In the genomic region with DNA sequence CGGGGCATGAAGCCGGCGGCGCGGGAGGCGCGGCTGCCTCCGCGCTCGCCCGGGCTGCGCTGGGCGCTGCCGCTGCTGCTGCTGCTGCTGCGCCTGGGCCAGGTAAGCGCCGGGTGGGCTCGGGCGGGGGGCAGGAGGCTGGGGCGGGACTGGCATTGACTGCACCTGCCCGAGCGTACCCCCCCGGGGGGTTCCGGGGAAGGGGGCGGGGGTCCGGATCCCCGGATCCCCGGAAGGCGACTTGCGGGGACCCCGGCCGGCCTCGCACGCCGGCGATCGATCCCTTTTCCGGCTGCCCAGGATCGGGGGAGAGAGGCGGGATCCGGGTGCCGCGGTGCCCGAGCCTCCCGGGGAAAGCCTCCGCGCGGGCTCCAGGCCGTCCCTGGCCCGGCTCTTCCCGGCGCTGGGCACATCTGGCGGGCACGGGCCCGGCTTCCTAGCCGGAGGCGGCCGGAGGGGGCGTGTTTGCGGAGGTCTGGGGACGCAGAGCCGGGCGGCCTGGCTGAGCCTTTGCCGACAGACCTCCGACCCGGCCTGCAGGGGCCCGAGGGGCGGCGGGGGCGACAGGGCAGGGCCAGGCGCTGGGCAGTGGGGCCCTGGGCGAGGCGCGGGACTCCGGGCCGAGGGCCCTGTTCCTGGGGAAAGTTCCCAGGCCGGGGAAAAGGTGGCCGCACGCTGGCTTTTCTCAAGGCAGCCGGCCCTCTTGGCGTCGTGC, we compare ENCODE assay signal across 8 cellular contexts. TPM values are rescaled to one million over a fixed set of nuclear protein-coding genes. Genes with fewer than 3 reads are reported as not detected.
A peak's percentile ranks its signal among the peaks of the same experiment; 100 is the strongest.
DNase-seq lines count a peak whose midpoint lies in the region; ATAC-seq and TF ChIP-seq lines count a peak whose summit lies in the region.

No MANE protein-coding gene starts in this region.

- no peaks in the 10 kb centered on the region for H3K9me3 ChIP-seq in SU-DHL-6 (ENCODE audit: insufficient read depth, low read length)
- H3K9me3 ChIP-seq in lung (ENCODE audit: control insufficient read depth in 2 of 2, insufficient read depth in 1 of 2, low read length in 1 of 2) = no peaks in the 10 kb centered on the region
- no peaks in the 10 kb centered on the region for H3K9me3 ChIP-seq in thoracic aorta

- 0 to 1% methylated on average over 24 to 82 of the region's 82 CpGs for WGBS in lung, 2 donors

- no peaks in the 10 kb centered on the region for H3K79me2 ChIP-seq in SU-DHL-6 (ENCODE audit: insufficient read depth, low read length)

- H3K4me1 ChIP-seq in lung (ENCODE audit: control insufficient read depth in 2 of 2, insufficient read depth in 2 of 2, low read length in 2 of 2) = peaks cover 0 to 5% of the 10 kb centered on the region in 2 donors
- peaks cover 7 to 10% of the 10 kb centered on the region in 2 donors for H3K4me1 ChIP-seq in thoracic aorta (ENCODE audit: control insufficient read depth in 1 of 2, low read depth in 2 of 2)

- no peaks in the 10 kb centered on the region for H4K20me1 ChIP-seq in SU-DHL-6 (ENCODE audit: low read depth, low read length)

- H3F3A ChIP-seq in SU-DHL-6 (ENCODE audit: insufficient read depth) = no peaks in the 10 kb centered on the region

- peak overlapping the region; percentile 63 for H3K4me2 ChIP-seq in SU-DHL-6 (ENCODE audit: low read depth, low read length, poor library complexity, severe bottlenecking)

- H3K36me3 ChIP-seq in SU-DHL-6 (ENCODE audit: low read length) (no peaks in the 10 kb centered on the region), lung (ENCODE audit: control insufficient read depth in 2 of 2, insufficient read depth in 2 of 2, low read length in 2 of 2) (no peaks in the 10 kb centered on the region), thoracic aorta (no peaks in the 10 kb centered on the region)

- H3K4me3 ChIP-seq in SU-DHL-6 (ENCODE audit: insufficient read depth, low read length, poor library complexity, severe bottlenecking) = peak overlapping the region; percentile 47
- peak overlapping the region; percentile 79 for H3K4me3 ChIP-seq in lung
- peak overlapping the region; percentile 80 for H3K4me3 ChIP-seq in thoracic aorta

- peak overlapping the region; percentile 40; the same call in 1 of the 2 replicates for H3K9ac ChIP-seq in SU-DHL-6 (ENCODE audit: low read length)

- TF ChIP-seq CTCF in C4-2B (conservative IDR thresholded peaks at IDR 0.05) (no peak), SU-DHL-6 (IDR thresholded peaks at IDR 0.05; ENCODE audit: insufficient read depth, low read length, poor library complexity, severe bottlenecking) (no peak), lung (IDR thresholded peaks at IDR 0.05; ENCODE audit: control extremely low read depth, extremely low read depth) (no peak), thoracic aorta (IDR thresholded peaks at IDR 0.05) (peak; percentile 29)

- H2AFZ ChIP-seq in SU-DHL-6 (ENCODE audit: low read depth, low read length, severe bottlenecking) = no peak overlapping the region

- H3K27me3 ChIP-seq in SU-DHL-6 (ENCODE audit: low read length) (no peaks in the 10 kb centered on the region), lung (ENCODE audit: control insufficient read depth, insufficient read depth) (no peaks in the 10 kb centered on the region), thoracic aorta (replicated peaks; ENCODE audit: insufficient read depth) (no peaks in the 10 kb centered on the region)

- ATAC-seq in GM18907 (IDR thresholded peaks at IDR 0.05; ENCODE audit: unreplicated experiment) = peak; percentile 61
- peak; percentile 48 for ATAC-seq in HG03159 (IDR thresholded peaks at IDR 0.05; ENCODE audit: unreplicated experiment)
- peak; percentile 21 for ATAC-seq in lung (ENCODE audit: insufficient read depth, low FRiP score)
- ATAC-seq in thoracic aorta (ENCODE audit: insufficient number of reproducible peaks, low FRiP score, low read depth) = no peak

- H3K27ac ChIP-seq in C4-2B = peak overlapping the region; percentile 77
- H3K27ac ChIP-seq in SU-DHL-6 (ENCODE audit: low read depth, low read length) = no peak overlapping the region
- H3K27ac ChIP-seq in lung (ENCODE audit: low read depth in 1 of 2, low read length in 1 of 2) = peak overlapping the region in 1 of 2 donors; percentile 79
- H3K27ac ChIP-seq in thoracic aorta = peak overlapping the region; percentile 45 to 75

- DNase-seq in dermis blood vessel endothelial cell (peak; percentile 53), lung (ENCODE audit: low spot score) (peak; percentile 42), thoracic aorta (ENCODE audit: low spot score) (no peak), SK-N-DZ (ENCODE audit: low spot score) (no peak)

- H3K9me2 ChIP-seq in SU-DHL-6 (replicated peaks; ENCODE audit: insufficient read depth, low read length) = no peaks in the 10 kb centered on the region

RNA-seq across cellular contexts. Expression of gene PTPRJ, which starts 0.7 kb away (rescaled TPM):
- 0.60 and 1.4 TPM in 2 replicates for total RNA-seq in dermis blood vessel endothelial cell
- 10 to 100 TPM; 32.7 to 51.4 TPM for total RNA-seq in lung
- 10 to 100 TPM in 1 of 2 donors, 1 to 10 TPM in 1; 3.9 to 31.4 TPM for polyA plus RNA-seq in lung
- total RNA-seq in thoracic aorta = 10 to 100 TPM; 20.4 to 20.9 TPM
- polyA plus RNA-seq in SK-N-DZ (2014; cell fraction: cytosol; rRNA removed) = 0.14 and 0.30 TPM in 2 replicates
- polyA plus RNA-seq in SK-N-DZ (2014; cell fraction: nucleus; rRNA removed) = 0.12 TPM in 1 of 2 replicates, not detected in the other

Comparison
In these comparisons a context has a peak if more than half of its experiments do, and no peak if none do; other contexts are left out.
1. DNase-seq: peak in dermis blood vessel endothelial cell (single experiment) and lung (single experiment); none in thoracic aorta (single experiment) and SK-N-DZ (single experiment).
2. Peak in every context shown above with its lines, with median percentiles within 50 percentile points of each other: H3K4me3 ChIP-seq.